In the genomic region with DNA sequence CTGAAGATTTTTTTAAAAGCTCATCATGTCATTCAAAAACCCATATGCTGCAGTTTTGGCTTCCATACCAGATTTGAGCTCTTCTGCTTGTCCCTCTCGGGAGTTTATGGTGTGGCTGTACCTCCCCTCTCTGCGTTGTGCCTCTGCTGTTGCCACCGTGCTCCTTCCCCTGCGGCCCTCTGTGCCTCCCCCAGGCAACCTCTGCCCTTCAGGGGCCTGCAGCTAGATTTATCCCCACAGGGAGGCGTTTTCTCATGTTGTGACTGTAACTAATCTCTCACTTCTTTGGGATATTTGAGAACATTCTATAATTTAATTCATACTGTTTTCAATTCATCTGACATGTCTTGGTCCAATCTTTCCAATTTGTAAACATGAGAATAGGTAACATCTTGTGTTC, we compare ENCODE assay signal across 1 cellular context.
TF ChIP-seq lines count a peak whose summit lies in the region.

No MANE protein-coding gene starts in this region.

TF ChIP-seq in K562, 482 proteins besides CTCF, POLR2A, EP300 and RAD21 (continued from another document):
- TF ChIP-seq, protein P1, sequence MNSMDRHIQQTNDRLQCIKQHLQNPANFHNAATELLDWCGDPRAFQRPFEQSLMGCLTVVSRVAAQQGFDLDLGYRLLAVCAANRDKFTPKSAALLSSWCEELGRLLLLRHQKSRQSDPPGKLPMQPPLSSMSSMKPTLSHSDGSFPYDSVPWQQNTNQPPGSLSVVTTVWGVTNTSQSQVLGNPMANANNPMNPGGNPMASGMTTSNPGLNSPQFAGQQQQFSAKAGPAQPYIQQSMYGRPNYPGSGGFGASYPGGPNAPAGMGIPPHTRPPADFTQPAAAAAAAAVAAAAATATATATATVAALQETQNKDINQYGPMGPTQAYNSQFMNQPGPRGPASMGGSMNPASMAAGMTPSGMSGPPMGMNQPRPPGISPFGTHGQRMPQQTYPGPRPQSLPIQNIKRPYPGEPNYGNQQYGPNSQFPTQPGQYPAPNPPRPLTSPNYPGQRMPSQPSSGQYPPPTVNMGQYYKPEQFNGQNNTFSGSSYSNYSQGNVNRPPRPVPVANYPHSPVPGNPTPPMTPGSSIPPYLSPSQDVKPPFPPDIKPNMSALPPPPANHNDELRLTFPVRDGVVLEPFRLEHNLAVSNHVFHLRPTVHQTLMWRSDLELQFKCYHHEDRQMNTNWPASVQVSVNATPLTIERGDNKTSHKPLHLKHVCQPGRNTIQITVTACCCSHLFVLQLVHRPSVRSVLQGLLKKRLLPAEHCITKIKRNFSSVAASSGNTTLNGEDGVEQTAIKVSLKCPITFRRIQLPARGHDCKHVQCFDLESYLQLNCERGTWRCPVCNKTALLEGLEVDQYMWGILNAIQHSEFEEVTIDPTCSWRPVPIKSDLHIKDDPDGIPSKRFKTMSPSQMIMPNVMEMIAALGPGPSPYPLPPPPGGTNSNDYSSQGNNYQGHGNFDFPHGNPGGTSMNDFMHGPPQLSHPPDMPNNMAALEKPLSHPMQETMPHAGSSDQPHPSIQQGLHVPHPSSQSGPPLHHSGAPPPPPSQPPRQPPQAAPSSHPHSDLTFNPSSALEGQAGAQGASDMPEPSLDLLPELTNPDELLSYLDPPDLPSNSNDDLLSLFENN (IDR thresholded peaks at IDR 0.05; ENCODE audit: low read depth in 2 of 2, low read length in 2 of 2) = no peak
- TF ChIP-seq ZNF436 (CRISPR knock-in tag; IDR thresholded peaks at IDR 0.05) (no peak), RBM39 (optimal IDR thresholded peaks at IDR 0.05; ENCODE audit: low read depth, low read length) (no peak), SMAD1 (IDR thresholded peaks at IDR 0.05; ENCODE audit: low read depth, low read length, partially characterized antibody) (no peak), TFAM (CRISPR knock-in tag; conservative IDR thresholded peaks at IDR 0.05) (no peak), RBBP5 (IDR thresholded peaks at IDR 0.05; ENCODE audit: borderline replicate concordance, insufficient read depth, low read length, poor library complexity, severe bottlenecking) (no peak), HMGN3 (IDR thresholded peaks at IDR 0.05; ENCODE audit: borderline replicate concordance, extremely low read depth, insufficient read length, low read depth, low read length) (no peak), SMAD3 (CRISPR knock-in tag; conservative IDR thresholded peaks at IDR 0.05) (no peak)
